In genomic region chr22:31637375-31637937, GRCh38 we compare ENCODE assay signal across 8 cellular contexts. TPM values are rescaled to one million over a fixed set of nuclear protein-coding genes. Genes with fewer than 3 reads are reported as not detected.
DNase-seq lines count a peak whose midpoint lies in the region; ATAC-seq and TF ChIP-seq lines count a peak whose summit lies in the region.

No MANE protein-coding gene starts in this region.

- TF ChIP-seq CTCF in ovary (IDR thresholded peaks at IDR 0.05) = no peak

- H3K4me1 Mint-ChIP-seq in activated naive CD4-positive, alpha-beta T cell treated with anti-CD3 and anti-CD28 coated beads, Interleukin-2, amount 10 ng/mL, durations not matched to agents 7 days and 5 days = peaks cover 33% of the 10 kb centered on the region

- no peak for TF ChIP-seq POLR2A in ovary (IDR thresholded peaks at IDR 0.05)

- peak overlapping the region; percentile 56 to 82 (median 70) for H3K4me3 ChIP-seq in BLaER1 treated with 17β-estradiol and CSF1 and Interleukin-3, amounts not matched to agents 10 nM and 100 nM
- peak overlapping the region; percentile 84 for H3K4me3 ChIP-seq in Karpas-422 (ENCODE audit: low read length)
- H3K4me3 ChIP-seq in duodenal mucosa (ENCODE audit: low read depth in 1 of 2, low read length in 2 of 2) = peak overlapping the region; percentile 26 to 40
- H3K4me3 ChIP-seq in ovary = no peak overlapping the region

- peaks cover 5 to 30% (median 15%) of the 10 kb centered on the region in 11 experiments; a peak in 17 of 22 replicates for H3K36me3 ChIP-seq in BLaER1 treated with 17β-estradiol and CSF1 and Interleukin-3, amounts not matched to agents 10 nM and 100 nM
- H3K36me3 ChIP-seq in Karpas-422 (ENCODE audit: insufficient read depth, low read length) = no peaks in the 10 kb centered on the region
- peaks cover 3 to 5% of the 10 kb centered on the region in 2 donors for H3K36me3 ChIP-seq in duodenal mucosa (ENCODE audit: control insufficient read depth in 1 of 2, insufficient read depth in 2 of 2, low read length in 2 of 2)
- H3K36me3 ChIP-seq in ovary = no peaks in the 10 kb centered on the region

- peaks cover 30 to 47% (median 39%) of the 10 kb centered on the region in 11 experiments; a peak in 20 of 22 replicates for H4K20me1 ChIP-seq in BLaER1 treated with 17β-estradiol and CSF1 and Interleukin-3, amounts not matched to agents 10 nM and 100 nM
- H4K20me1 ChIP-seq in Karpas-422 (ENCODE audit: insufficient read depth, low read depth, low read length) = no peaks in the 10 kb centered on the region

- H3K79me2 ChIP-seq in Karpas-422 (ENCODE audit: low read length) = peaks cover 72% of the 10 kb centered on the region

- H3K4me2 ChIP-seq in BLaER1 treated with 17β-estradiol and CSF1 and Interleukin-3, amounts not matched to agents 10 nM and 100 nM = peak overlapping the region; percentile 84 to 100 (median 97)
- H3K4me2 ChIP-seq in Karpas-422 (ENCODE audit: low read depth, low read length, poor library complexity, severe bottlenecking) = peak overlapping the region; percentile 77

- peak overlapping the region; percentile 85 to 95 (median 91) for H3K9ac ChIP-seq in BLaER1 treated with 17β-estradiol and CSF1 and Interleukin-3, amounts not matched to agents 10 nM and 100 nM
- H3K9ac ChIP-seq in Karpas-422 (ENCODE audit: low read length) (peak overlapping the region; percentile 84), duodenal mucosa (ENCODE audit: low read depth in 1 of 2, low read length in 2 of 2) (peak overlapping the region in 1 of 2 donors; percentile 17)

- no peak for TF ChIP-seq EP300 in ovary (IDR thresholded peaks at IDR 0.05)

- CTCF ChIA-PET in activated naive CD4-positive, alpha-beta T cell treated with anti-CD3 and anti-CD28 coated beads, Interleukin-2, amount 10 ng/mL, durations not matched to agents 7 days and 5 days (lab: Charles Lee) = interaction anchor here (0.6 to 2.2 kb wide), 4 partner anchors 76 to 206 kb away, joined by 3 to 8 read pairs (median 4); no protein-coding TSS in a partner anchor

- no peak overlapping the region for H2AFZ ChIP-seq in Karpas-422 (ENCODE audit: low read length)

- no peaks in the 10 kb centered on the region for H3K27me3 Mint-ChIP-seq in activated naive CD4-positive, alpha-beta T cell treated with anti-CD3 and anti-CD28 coated beads, Interleukin-2, amount 10 ng/mL, durations not matched to agents 7 days and 5 days

- no peak overlapping the region for H3K4me3 Mint-ChIP-seq in activated naive CD4-positive, alpha-beta T cell treated with anti-CD3 and anti-CD28 coated beads, Interleukin-2, amount 10 ng/mL, durations not matched to agents 7 days and 5 days

- H3K9me3 Mint-ChIP-seq in activated naive CD4-positive, alpha-beta T cell treated with anti-CD3 and anti-CD28 coated beads, Interleukin-2, amount 10 ng/mL, durations not matched to agents 7 days and 5 days = no peaks in the 10 kb centered on the region

- H3K36me3 Mint-ChIP-seq in activated naive CD4-positive, alpha-beta T cell treated with anti-CD3 and anti-CD28 coated beads, Interleukin-2, amount 10 ng/mL, durations not matched to agents 7 days and 5 days = peaks cover 8% of the 10 kb centered on the region

- intact Hi-C loops in ovary (cut with DNase I) = loop anchor here in 1 of 4 donors (10.0 kb wide), 1 partner anchor 293 kb away; the partner anchor contains the start of gene PATZ1

- H3K9me3 ChIP-seq in BLaER1 treated with 17β-estradiol and CSF1 and Interleukin-3, amounts not matched to agents 10 nM and 100 nM (replicated peaks in 1 of 11) = no peaks in the 10 kb centered on the region
- H3K9me3 ChIP-seq in Karpas-422 (ENCODE audit: low read length) (no peaks in the 10 kb centered on the region), duodenal mucosa (ENCODE audit: control insufficient read depth in 1 of 2, low read length in 2 of 2) (no peaks in the 10 kb centered on the region), ovary (no peaks in the 10 kb centered on the region)

- H3K9me2 ChIP-seq in Karpas-422 (replicated peaks; ENCODE audit: insufficient read depth, low read length) = no peaks in the 10 kb centered on the region

- H3K27me3 ChIP-seq in BLaER1 treated with 17β-estradiol and CSF1 and Interleukin-3, amounts not matched to agents 10 nM and 100 nM = no peaks in the 10 kb centered on the region
- H3K27me3 ChIP-seq in Karpas-422 (ENCODE audit: low read length) (no peaks in the 10 kb centered on the region), duodenal mucosa (ENCODE audit: control insufficient read depth in 1 of 2, insufficient read depth in 2 of 2, low read length in 2 of 2) (no peaks in the 10 kb centered on the region), ovary (no peaks in the 10 kb centered on the region)

- 64 to 75% (median 73%) methylated on average over 10 of the region's 10 CpGs for WGBS in ovary, 3 donors

- DNase-seq in Karpas-422 (peak; percentile 88), renal cortical epithelial cell (ENCODE audit: low read depth) (peak; percentile 54), ovary (no peak)
- DNase-seq in stimulated activated naive CD4-positive, alpha-beta T cell treated with Interleukin-2 at 50 U/mL for 16 hours (lab: John Stamatoyannopoulos, UW) = no peak
- no peak for DNase-seq in activated naive CD4-positive, alpha-beta T cell treated with anti-CD3 and anti-CD28 coated beads, Interleukin-2, amount 10 ng/mL, durations not matched to agents 7 days and 5 days

- peak; percentile 54 for ATAC-seq in GM19455 (IDR thresholded peaks at IDR 0.05; ENCODE audit: unreplicated experiment)

- H3K27ac Mint-ChIP-seq in activated naive CD4-positive, alpha-beta T cell treated with anti-CD3 and anti-CD28 coated beads, Interleukin-2, amount 10 ng/mL, durations not matched to agents 7 days and 5 days = no peak overlapping the region

- H3K27ac ChIP-seq in BLaER1 treated with 17β-estradiol and CSF1 and Interleukin-3, amounts not matched to agents 10 nM and 100 nM = peak overlapping the region; percentile 71 to 98 (median 96)
- H3K27ac ChIP-seq in Karpas-422 (ENCODE audit: low read length) (peak overlapping the region; percentile 87), duodenal mucosa (ENCODE audit: low read depth, low read length) (peak overlapping the region; percentile 53), ovary (no peak overlapping the region)

- H3K4me1 ChIP-seq in BLaER1 treated with 17β-estradiol and CSF1 and Interleukin-3, amounts not matched to agents 10 nM and 100 nM = peaks cover 77 to 91% (median 86%) of the 10 kb centered on the region in 10 experiments
- H3K4me1 ChIP-seq in Karpas-422 (ENCODE audit: low read length) (peaks cover 56% of the 10 kb centered on the region), duodenal mucosa (ENCODE audit: control insufficient read depth in 1 of 2, insufficient read depth in 2 of 2, low read length in 2 of 2) (peaks cover 0 to 8% of the 10 kb centered on the region in 2 donors), ovary (ENCODE audit: insufficient read depth) (no peaks in the 10 kb centered on the region)

RNA-seq across cellular contexts. Expression of gene PISD, which starts 24.6 kb away (rescaled TPM):
- 31.6 and 45.8 TPM in 2 replicates for total RNA-seq in Karpas-422 (2014; rRNA removed; shearing (Covaris generic); ENCODE audit: low replicate concordance)
- total RNA-seq in renal cortical epithelial cell (77.1 and 81.6 TPM in 2 replicates), ovary (10 to 100 TPM; 18.8 to 60.2 (median 34.1) TPM)
- polyA plus RNA-seq in ovary = 10 to 100 TPM; 12.0 to 19.4 TPM

Comparison
In these comparisons a context has a peak if more than half of its experiments do, and no peak if none do; other contexts are left out.
1. H3K27ac ChIP-seq: peak in BLaER1 treated with 17β-estradiol and CSF1 and Interleukin-3, amounts not matched to agents 10 nM and 100 nM (11 of 11), Karpas-422 (single experiment) and duodenal mucosa (single experiment); none in ovary (0 of 2).
2. DNase-seq: peak in Karpas-422 (single experiment) and renal cortical epithelial cell (single experiment); none in ovary (0 of 5), stimulated activated naive CD4-positive, alpha-beta T cell treated with Interleukin-2 at 50 U/mL for 16 hours (single experiment) and activated naive CD4-positive, alpha-beta T cell treated with anti-CD3 and anti-CD28 coated beads, Interleukin-2, amount 10 ng/mL, durations not matched to agents 7 days and 5 days (single experiment).